ENCODE assay signal across 1 cellular context in genomic region chr5:139982157-139982974, GRCh38.
TF ChIP-seq lines count a peak whose summit lies in the region.

No MANE protein-coding gene starts in this region.

TF ChIP-seq in HepG2, 621 proteins besides CTCF, POLR2A, EP300 and RAD21 (continued from another document):
- no peak for TF ChIP-seq DMTF1 (CRISPR knock-in tag; IDR thresholded peaks at IDR 0.05)
